In the genomic region with DNA sequence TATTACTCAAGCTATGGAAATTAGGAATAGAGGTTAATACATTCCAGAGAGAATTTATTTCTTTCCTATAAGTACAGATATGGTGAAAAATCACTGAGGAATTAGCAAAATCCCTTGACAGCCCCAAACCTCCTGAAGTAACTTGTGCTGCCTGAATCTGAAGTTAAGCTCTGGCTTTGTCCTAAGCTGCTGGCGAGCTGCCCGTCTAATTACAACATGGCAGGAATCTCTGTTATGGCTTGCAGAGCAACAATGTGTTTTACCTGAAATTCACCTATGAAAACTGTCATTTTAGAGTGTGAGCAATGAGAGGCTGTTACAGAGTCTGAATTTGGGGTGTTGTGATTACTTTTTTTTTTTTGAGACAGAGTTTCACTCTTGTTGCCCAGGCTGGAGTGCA, we compare ENCODE assay signal across 18 cellular contexts. TPM values are rescaled to one million over a fixed set of nuclear protein-coding genes. Genes with fewer than 3 reads are reported as not detected.
A peak's percentile ranks its signal among the peaks of the same experiment; 100 is the strongest.
DNase-seq lines count a peak whose midpoint lies in the region; ATAC-seq and TF ChIP-seq lines count a peak whose summit lies in the region.
"Had no signal": no experiment of that assay in that cellular context is flagged by ENCODE, and none has a peak within 500 bp of the region (broad histone marks: within the 10 kb centered on the region; RNA-seq: fewer than 3 reads in every experiment).

No MANE protein-coding gene starts in this region.

- H3K4me2 ChIP-seq in GM23248 (ENCODE audit: unreplicated experiment): no peak overlapping the region

- in situ Hi-C loops in GM23248 (cut with MboI): no loop called here

- H2AFZ ChIP-seq in GM23248: no peak overlapping the region

- no peaks in the 10 kb centered on the region for H3K79me2 ChIP-seq in GM23248 (ENCODE audit: insufficient read depth)

- H3K4me3 ChIP-seq in GM23248 (no peak overlapping the region), adipocyte (ENCODE audit: low read length) (no peak overlapping the region), epithelial cell of esophagus (ENCODE audit: low read length) (no peak overlapping the region)

- TF ChIP-seq CTCF in epithelial cell of esophagus (IDR thresholded peaks at IDR 0.05; ENCODE audit: insufficient read depth, low read depth, low read length, missing control alignments) (no peak), nephron progenitor cell (IDR thresholded peaks at IDR 0.05) (no peak)

- H3K4me3 Mint-ChIP-seq in nephron progenitor cell: no peak overlapping the region
- H3K4me3 Mint-ChIP-seq: CD14-positive monocyte, H9 had no signal

- H3K4me1 ChIP-seq in GM23248 (ENCODE audit: insufficient read depth) (peaks cover 21% of the 10 kb centered on the region), adipocyte (ENCODE audit: control insufficient read depth, insufficient read depth, low read length) (no peaks in the 10 kb centered on the region)

- H3K27me3 Mint-ChIP-seq in nephron progenitor cell (ENCODE audit: low read depth, poor library complexity): peaks cover 7% of the 10 kb centered on the region

- H3K9me3 ChIP-seq in GM23248 (ENCODE audit: low read depth): no peaks in the 10 kb centered on the region
- no peaks in the 10 kb centered on the region for H3K9me3 ChIP-seq in adipocyte (ENCODE audit: control insufficient read depth, low read length)

- CTCF ChIA-PET in HEK293T (lab: Yijun Ruan, JAX): interaction anchor here (1.5 kb wide), 1 partner anchor 275 kb away, joined by 6 read pairs; no protein-coding TSS in a partner anchor

- no peak overlapping the region for H3K27ac Mint-ChIP-seq in nephron progenitor cell
- H3K27ac Mint-ChIP-seq: CD14-positive monocyte, H9 had no signal

- ATAC-seq in left lobe of liver: peak; percentile 38

- 38 to 47% methylated on average over 2 of the region's 2 CpGs for WGBS in GM23248 (ENCODE audit: low coverage in 1 of 2, low lambda C conversion rate in 2 of 2, missing lambda C conversion rate in 2 of 2), 2 experiments

- POLR2A ChIA-PET in HEK293T (lab: Yijun Ruan, JAX): no interaction called here

- DNase-seq in GM23248 (peak; percentile 50), adipocyte (ENCODE audit: low read depth) (peak; percentile 24), epithelial cell of esophagus (ENCODE audit: low read depth) (peak; percentile 85), left lobe of liver (ENCODE audit: low spot score) (no peak), NCI-H2196 treated with DMSO at 0.1 percent for 48 hours (lab: John Stamatoyannopoulos, UW; ENCODE audit: unreplicated experiment) (no peak), nephron progenitor cell (no peak), HEK293T (ENCODE audit: extremely low spot score) (no peak)
- DNase-seq: AML-193, COR-L47, H9, IMR-90, NCI-H1417, NCI-H187 treated with DMSO at 0.1 percent for 48 hours, NCI-H2171, NCI-H446 treated with DMSO at 0.1 percent for 48 hours, NCI-H774 had no signal

- H3K4me1 Mint-ChIP-seq in nephron progenitor cell: peaks cover 4% of the 10 kb centered on the region
- H3K4me1 Mint-ChIP-seq: CD14-positive monocyte had no signal

- no peaks in the 10 kb centered on the region for H3K36me3 ChIP-seq in GM23248 (ENCODE audit: low read depth)
- H3K36me3 ChIP-seq in adipocyte (ENCODE audit: control insufficient read depth, insufficient read depth, low read length, severe bottlenecking): no peaks in the 10 kb centered on the region

- peaks cover 19% of the 10 kb centered on the region for H3F3A ChIP-seq in GM23248 (ENCODE audit: insufficient read depth)

- H3K9me3 Mint-ChIP-seq in nephron progenitor cell: no peaks in the 10 kb centered on the region
- H3K9me3 Mint-ChIP-seq: H9 had no signal

- H3K9me2 ChIP-seq in GM23248 (ENCODE audit: insufficient read depth): no peaks in the 10 kb centered on the region

- H3K36me3 Mint-ChIP-seq in nephron progenitor cell (ENCODE audit: low read depth): no peaks in the 10 kb centered on the region
- H3K36me3 Mint-ChIP-seq: CD14-positive monocyte had no signal

- H3K27me3 ChIP-seq in GM23248 (replicated peaks; ENCODE audit: insufficient read depth) (no peaks in the 10 kb centered on the region), adipocyte (replicated peaks; ENCODE audit: control insufficient read depth, insufficient read depth, low read length) (no peaks in the 10 kb centered on the region)

- no peak overlapping the region for H3K27ac ChIP-seq in GM23248

- no peaks in the 10 kb centered on the region for H4K20me1 ChIP-seq in GM23248 (ENCODE audit: insufficient read depth)

- H3K9ac ChIP-seq in GM23248 (no peak overlapping the region), adipocyte (ENCODE audit: low read length) (no peak overlapping the region)

TF ChIP-seq in HEK293T, 16 proteins besides CTCF, POLR2A, EP300 and RAD21:
- no peak for TF ChIP-seq ARNT (IDR thresholded peaks at IDR 0.05)
- TF ChIP-seq FOXK2 (IDR thresholded peaks at IDR 0.05): no peak
- TF ChIP-seq LEF1 (IDR thresholded peaks at IDR 0.05; ENCODE audit: borderline replicate concordance): no peak
- TF ChIP-seq, protein P1, sequence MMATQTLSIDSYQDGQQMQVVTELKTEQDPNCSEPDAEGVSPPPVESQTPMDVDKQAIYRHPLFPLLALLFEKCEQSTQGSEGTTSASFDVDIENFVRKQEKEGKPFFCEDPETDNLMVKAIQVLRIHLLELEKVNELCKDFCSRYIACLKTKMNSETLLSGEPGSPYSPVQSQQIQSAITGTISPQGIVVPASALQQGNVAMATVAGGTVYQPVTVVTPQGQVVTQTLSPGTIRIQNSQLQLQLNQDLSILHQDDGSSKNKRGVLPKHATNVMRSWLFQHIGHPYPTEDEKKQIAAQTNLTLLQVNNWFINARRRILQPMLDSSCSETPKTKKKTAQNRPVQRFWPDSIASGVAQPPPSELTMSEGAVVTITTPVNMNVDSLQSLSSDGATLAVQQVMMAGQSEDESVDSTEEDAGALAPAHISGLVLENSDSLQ (IDR thresholded peaks at IDR 0.05): no peak
- TF ChIP-seq TARDBP (IDR thresholded peaks at IDR 0.05): no peak
- TF ChIP-seq L3MBTL2 (conservative IDR thresholded peaks at IDR 0.05): no peak
- no peak for TF ChIP-seq FOXA1 (IDR thresholded peaks at IDR 0.05)
- no peak for TF ChIP-seq BHLHE40 (IDR thresholded peaks at IDR 0.05; ENCODE audit: borderline replicate concordance)
- TF ChIP-seq HDGF (IDR thresholded peaks at IDR 0.05; ENCODE audit: borderline replicate concordance): no peak
- TF ChIP-seq FOXM1 (IDR thresholded peaks at IDR 0.05; ENCODE audit: borderline replicate concordance): no peak
- no peak for TF ChIP-seq SUZ12 (IDR thresholded peaks at IDR 0.05)
- TF ChIP-seq NFRKB (IDR thresholded peaks at IDR 0.05): no peak
- TF ChIP-seq SP1 (IDR thresholded peaks at IDR 0.05): no peak
- no peak for TF ChIP-seq ZNF384 (IDR thresholded peaks at IDR 0.05)
- no peak for TF ChIP-seq CTBP1 (IDR thresholded peaks at IDR 0.05; ENCODE audit: borderline replicate concordance)
- no peak for TF ChIP-seq ELF4 (IDR thresholded peaks at IDR 0.05)

RNA-seq across cellular contexts. Expression of a gene that starts 22.5 kb away (rescaled TPM):
- not detected in 2 replicates for total RNA-seq in GM23248 (2014; rRNA removed; shearing (Covaris generic))
- not detected in 2 replicates for polyA plus RNA-seq in GM23248 (2016; fragmentation: Nextera tagmentation; extraction: Ambion mirVana)
- total RNA-seq in left lobe of liver: 28.2 TPM
- total RNA-seq: H9, IMR-90, LHCN-M2 had no signal
- polyA plus RNA-seq: CD14-positive monocyte, IMR-90 had no signal

Comparison
In these comparisons a context has a peak if more than half of its experiments do, and no peak if none do; other contexts are left out.
1. DNase-seq: peak in GM23248 (single experiment), adipocyte (single experiment) and epithelial cell of esophagus (single experiment); none in left lobe of liver (single experiment), NCI-H2196 treated with DMSO at 0.1 percent for 48 hours (single experiment), nephron progenitor cell (single experiment) and HEK293T (single experiment).
2. RNA of a gene that starts 22.5 kb away (total RNA-seq): 28.2 TPM in left lobe of liver (single experiment); not detected in GM23248; every median in the first group is over 10 times any median in the second.